In genomic region chr22:37293172-37293571, GRCh38 we compare ENCODE assay signal across 1 cellular context.
A peak's percentile ranks its signal among the peaks of the same experiment; 100 is the strongest.
TF ChIP-seq lines count a peak whose summit lies in the region.

No MANE protein-coding gene starts in this region.

TF ChIP-seq in K562, 482 proteins besides CTCF, POLR2A, EP300 and RAD21:
- TF ChIP-seq ARID3A (IDR thresholded peaks at IDR 0.05; ENCODE audit: borderline replicate concordance, low read depth, low read length), result no peak
- peak; percentile 6 for TF ChIP-seq RBM25 (IDR thresholded peaks at IDR 0.05; ENCODE audit: low read depth, low read length, severe bottlenecking)
